In genomic region chr1:217363319-217363718, GRCh38 we compare ENCODE assay signal across 25 cellular contexts.
DNase-seq lines count a peak whose midpoint lies in the region; ATAC-seq and TF ChIP-seq lines count a peak whose summit lies in the region.
"Had no signal": no experiment of that assay in that cellular context is flagged by ENCODE, and none has a peak within 500 bp of the region (broad histone marks: within the 10 kb centered on the region; RNA-seq: fewer than 3 reads in every experiment).

No MANE protein-coding gene starts in this region.

- TF ChIP-seq POLR2A in IMR-90 (IDR thresholded peaks at IDR 0.05; ENCODE audit: low read depth, low read length), result no peak

- H3K9ac ChIP-seq in IMR-90 (ENCODE audit: low read depth, low read length) (no peak overlapping the region), mammary epithelial cell (ENCODE audit: insufficient read depth, low read length) (no peak overlapping the region), parathyroid adenoma (no peak overlapping the region)
- H3K9ac ChIP-seq: BLaER1 treated with 17β-estradiol and CSF1 and Interleukin-3, amounts not matched to agents 10 nM and 100 nM had no signal

- no peak overlapping the region for H2AK5ac ChIP-seq in IMR-90 (ENCODE audit: low read depth, low read length)

- TF ChIP-seq RAD21 in IMR-90 (IDR thresholded peaks at IDR 0.05; ENCODE audit: low read length), result no peak

- H3K79me2 ChIP-seq in mammary epithelial cell (ENCODE audit: insufficient read depth, low read length) (no peaks in the 10 kb centered on the region), parathyroid adenoma (no peaks in the 10 kb centered on the region)

- no peak for TF ChIP-seq CTCF in IMR-90 (conservative IDR thresholded peaks at IDR 0.05; ENCODE audit: low read depth, low read length)
- TF ChIP-seq CTCF in mammary epithelial cell (conservative IDR thresholded peaks at IDR 0.05 in 1 of 2, IDR thresholded peaks at IDR 0.05 in 1 of 2; ENCODE audit: extremely low read depth in 1 of 2, insufficient read depth in 1 of 2, low read depth in 1 of 2, low read length in 2 of 2), result no peak
- no peak for TF ChIP-seq CTCF in parathyroid adenoma (IDR thresholded peaks at IDR 0.05)

- no peaks in the 10 kb centered on the region for H3K4me1 Mint-ChIP-seq in activated CD4-positive, alpha-beta memory T cell treated with anti-CD3 and anti-CD28 coated beads for 36 hours (ENCODE audit: low read depth)
- H3K4me1 Mint-ChIP-seq: activated CD4-positive, alpha-beta T cell treated with anti-CD3 and anti-CD28 coated beads, Interleukin-2, amount 10 ng/mL, durations not matched to agents 24 days and 14 days; central memory CD8-positive, alpha-beta T cell; stimulated activated memory B cell treated with anti-CD40 and anti-IgM and Interleukin-4, amounts not matched to agents 10 μg/mL and 1 μg/mL and 100 μg/mL, for 72 hours had no signal

- no peak overlapping the region for H2BK120ac ChIP-seq in IMR-90 (ENCODE audit: low read depth, low read length)

- intact Hi-C loops in IMR-90 (cut with micrococcal nuclease), result no loop called here
- intact Hi-C loops in mammary epithelial cell (cut with micrococcal nuclease), result no loop called here
- intact Hi-C loops in activated CD4-positive, alpha-beta memory T cell treated with anti-CD3 and anti-CD28 coated beads for 36 hours (cut with micrococcal nuclease), result no loop called here

- H3K27me3 ChIP-seq in IMR-90 (ENCODE audit: control insufficient read depth, insufficient read depth, low read length), result no peaks in the 10 kb centered on the region
- no peaks in the 10 kb centered on the region for H3K27me3 ChIP-seq in mammary epithelial cell (ENCODE audit: insufficient read depth, low read length)
- H3K27me3 ChIP-seq in parathyroid adenoma (ENCODE audit: control insufficient read depth, insufficient read depth, low read length), result no peaks in the 10 kb centered on the region
- H3K27me3 ChIP-seq: BLaER1 treated with 17β-estradiol and CSF1 and Interleukin-3, amounts not matched to agents 10 nM and 100 nM; suprapubic skin had no signal

- no peak overlapping the region for H2BK20ac ChIP-seq in IMR-90 (ENCODE audit: low read depth, low read length)

- H3K27me3 Mint-ChIP-seq in activated CD4-positive, alpha-beta memory T cell treated with anti-CD3 and anti-CD28 coated beads for 36 hours, result peaks cover 4% of the 10 kb centered on the region
- H3K27me3 Mint-ChIP-seq: activated CD4-positive, alpha-beta T cell treated with anti-CD3 and anti-CD28 coated beads, Interleukin-2, amount 10 ng/mL, durations not matched to agents 24 days and 14 days; central memory CD8-positive, alpha-beta T cell; stimulated activated memory B cell treated with anti-CD40 and anti-IgM and Interleukin-4, amounts not matched to agents 10 μg/mL and 1 μg/mL and 100 μg/mL, for 72 hours had no signal

- CTCF ChIA-PET in IMR-90 (lab: Yijun Ruan, JAX) (interaction anchor here (1.4 to 1.5 kb wide), 2 partner anchors 12 to 298 kb away, joined by 3 to 4 read pairs; no protein-coding TSS in a partner anchor), mammary epithelial cell (lab: Charles Lee; ENCODE audit: low non-redundant PET) (no interaction called here)
- CTCF ChIA-PET in activated CD4-positive, alpha-beta memory T cell treated with anti-CD3 and anti-CD28 coated beads for 36 hours (lab: Charles Lee), result no interaction called here

- H3K9me3 ChIP-seq in IMR-90 (ENCODE audit: control insufficient read depth, insufficient read depth, low read length) (no peaks in the 10 kb centered on the region), mammary epithelial cell (replicated peaks; ENCODE audit: insufficient read depth, low read length) (no peaks in the 10 kb centered on the region), parathyroid adenoma (ENCODE audit: control insufficient read depth, low read length) (no peaks in the 10 kb centered on the region)
- H3K9me3 ChIP-seq: BLaER1 treated with 17β-estradiol and CSF1 and Interleukin-3, amounts not matched to agents 10 nM and 100 nM; prostate gland; suprapubic skin had no signal

- H2AK9ac ChIP-seq in IMR-90 (replicated peaks; ENCODE audit: low read depth, low read length, poor library complexity), result no peak overlapping the region

- H3K9me3 Mint-ChIP-seq in activated CD4-positive, alpha-beta memory T cell treated with anti-CD3 and anti-CD28 coated beads for 36 hours, result no peaks in the 10 kb centered on the region
- H3K9me3 Mint-ChIP-seq: central memory CD8-positive, alpha-beta T cell; stimulated activated memory B cell treated with anti-CD40 and anti-IgM and Interleukin-4, amounts not matched to agents 10 μg/mL and 1 μg/mL and 100 μg/mL, for 72 hours had no signal

- 0 out of 4 replicates have a peak overlapping the region, but pooled peaks of 1 of the 2 experiments have one; percentile 10 for H4K8ac ChIP-seq in IMR-90 (ENCODE audit: low read depth in 2 of 2, low read length in 2 of 2)

- no peak overlapping the region for H3K14ac ChIP-seq in IMR-90 (replicated peaks; ENCODE audit: low read depth, low read length)

- H3K9me1 ChIP-seq in IMR-90 (ENCODE audit: insufficient read depth, low read length), result no peaks in the 10 kb centered on the region

- no peak overlapping the region for H3K4me3 Mint-ChIP-seq in activated CD4-positive, alpha-beta memory T cell treated with anti-CD3 and anti-CD28 coated beads for 36 hours
- H3K4me3 Mint-ChIP-seq: activated CD4-positive, alpha-beta T cell treated with anti-CD3 and anti-CD28 coated beads, Interleukin-2, amount 10 ng/mL, durations not matched to agents 24 days and 14 days; activated naive CD4-positive, alpha-beta T cell treated with anti-CD3 and anti-CD28 coated beads for 36 hours; central memory CD8-positive, alpha-beta T cell; stimulated activated memory B cell treated with anti-CD40 and anti-IgM and Interleukin-4, amounts not matched to agents 10 μg/mL and 1 μg/mL and 100 μg/mL, for 72 hours had no signal

- dilution Hi-C loops in IMR-90 (cut with HindIII; ENCODE audit: low sequenced_read_pairs, unreplicated experiment) (no loop called here), mammary epithelial cell (cut with HindIII; ENCODE audit: low sequenced_read_pairs) (no loop called here)

- H2AFZ ChIP-seq in IMR-90 (replicated peaks; ENCODE audit: low read length, poor library complexity) (no peak overlapping the region), mammary epithelial cell (ENCODE audit: low read depth, low read length) (peak overlapping the region; percentile 78), parathyroid adenoma (peak overlapping the region; percentile 20)

- no peak overlapping the region for H2BK15ac ChIP-seq in IMR-90 (ENCODE audit: low read depth, low read length)

- ATAC-seq in IMR-90 (ENCODE audit: low read depth) (peak; percentile 35), HG03159 (IDR thresholded peaks at IDR 0.05; ENCODE audit: unreplicated experiment) (no peak)
- ATAC-seq: stimulated activated memory B cell treated with anti-CD40 and anti-IgM and Interleukin-4, amounts not matched to agents 10 μg/mL and 1 μg/mL and 100 μg/mL, for 72 hours had no signal

- DNase-seq in EH (ENCODE audit: low read depth) (peak; percentile 17), IMR-90 (peak; percentile 29), mammary epithelial cell (peak; percentile 32), GOT3 (lab: John Stamatoyannopoulos, UW) (no peak), NCI-H1436 treated with DMSO at 0.1 percent for 48 hours (lab: John Stamatoyannopoulos, UW) (no peak)
- no peak for DNase-seq in activated CD4-positive, alpha-beta memory T cell treated with anti-CD3 and anti-CD28 coated beads for 36 hours
- DNase-seq: activated CD4-positive, alpha-beta T cell treated with anti-CD3 and anti-CD28 coated beads, Interleukin-2, amount 10 ng/mL, durations not matched to agents 24 days and 14 days; activated naive CD4-positive, alpha-beta T cell treated with anti-CD3 and anti-CD28 coated beads for 36 hours; dermis blood vessel endothelial cell; Kasumi-1; kidney glomerular epithelial cell; NCI-H1092 treated with DMSO at 0.1 percent for 48 hours; NCI-H2029; NCI-H2227 treated with DMSO at 0.1 percent for 48 hours; NCI-H748 treated with DMSO at 0.1 percent for 48 hours; stimulated activated CD4-positive, alpha-beta T cell treated with anti-CD3 and anti-CD28 coated beads, Interleukin-2, amount 100 ng/mL, for 48 hours had no signal

- no peak overlapping the region for H2BK5ac ChIP-seq in IMR-90 (ENCODE audit: low read depth, low read length, poor library complexity, severe bottlenecking)

- no peak overlapping the region for H3K27ac Mint-ChIP-seq in activated CD4-positive, alpha-beta memory T cell treated with anti-CD3 and anti-CD28 coated beads for 36 hours
- H3K27ac Mint-ChIP-seq: activated CD4-positive, alpha-beta T cell treated with anti-CD3 and anti-CD28 coated beads, Interleukin-2, amount 10 ng/mL, durations not matched to agents 24 days and 14 days; activated naive CD4-positive, alpha-beta T cell treated with anti-CD3 and anti-CD28 coated beads for 36 hours; stimulated activated memory B cell treated with anti-CD40 and anti-IgM and Interleukin-4, amounts not matched to agents 10 μg/mL and 1 μg/mL and 100 μg/mL, for 72 hours had no signal

- BruUV-seq in IMR-90 (replicated peaks; lab: Mats Ljungman, UMichigan) (no TSS peak), mammary epithelial cell (replicated peaks; lab: Mats Ljungman, UMichigan) (no TSS peak)

- no peak overlapping the region for H3K23ac ChIP-seq in IMR-90 (ENCODE audit: low read depth, low read length)

- H3K27ac ChIP-seq in IMR-90 (ENCODE audit: insufficient read depth, low read length) (no peak overlapping the region), mammary epithelial cell (ENCODE audit: insufficient read depth, low read depth, low read length) (no peak overlapping the region), parathyroid adenoma (no peak overlapping the region)
- H3K27ac ChIP-seq: BLaER1 treated with 17β-estradiol and CSF1 and Interleukin-3, amounts not matched to agents 10 nM and 100 nM; prostate gland; suprapubic skin had no signal

- no peak overlapping the region for H3K4ac ChIP-seq in IMR-90 (ENCODE audit: low read depth, low read length)

- H3K36me3 ChIP-seq in IMR-90 (ENCODE audit: control insufficient read depth, insufficient read depth, low read length) (no peaks in the 10 kb centered on the region), mammary epithelial cell (ENCODE audit: insufficient read depth, low read length) (no peaks in the 10 kb centered on the region), parathyroid adenoma (ENCODE audit: control insufficient read depth, insufficient read depth, low read length) (no peaks in the 10 kb centered on the region)
- H3K36me3 ChIP-seq: BLaER1 treated with 17β-estradiol and CSF1 and Interleukin-3, amounts not matched to agents 10 nM and 100 nM; prostate gland; suprapubic skin had no signal

- WGBS in IMR-90 (ENCODE audit: extremely low coverage in 2 of 2, insufficient read length in 1 of 2), 2 experiments, result no CpG with 5 or more reads among the region's 4 CpGs
- WGBS in mammary epithelial cell (ENCODE audit: low coverage, missing lambda C conversion rate), result 52% methylated on average over 4 of the region's 4 CpGs

- no peaks in the 10 kb centered on the region for H3K36me3 Mint-ChIP-seq in activated CD4-positive, alpha-beta memory T cell treated with anti-CD3 and anti-CD28 coated beads for 36 hours
- H3K36me3 Mint-ChIP-seq: stimulated activated memory B cell treated with anti-CD40 and anti-IgM and Interleukin-4, amounts not matched to agents 10 μg/mL and 1 μg/mL and 100 μg/mL, for 72 hours had no signal

- POLR2A ChIA-PET in IMR-90 (lab: Charles Lee; ENCODE audit: unreplicated experiment), result no interaction called here
- POLR2A ChIA-PET in activated CD4-positive, alpha-beta memory T cell treated with anti-CD3 and anti-CD28 coated beads for 36 hours (lab: Charles Lee), result no interaction called here

- no peak overlapping the region for H3K18ac ChIP-seq in IMR-90 (ENCODE audit: low read depth, low read length)

- H3K4me1 ChIP-seq in IMR-90 (ENCODE audit: control insufficient read depth, insufficient read depth, low read length) (0 out of 2 replicates have a peak, but pooled peaks cover 2% of the 10 kb centered on the region), mammary epithelial cell (ENCODE audit: insufficient read depth, low read length) (peaks cover 4% of the 10 kb centered on the region), parathyroid adenoma (no peaks in the 10 kb centered on the region)
- H3K4me1 ChIP-seq: BLaER1 treated with 17β-estradiol and CSF1 and Interleukin-3, amounts not matched to agents 10 nM and 100 nM; prostate gland; suprapubic skin had no signal

- no peaks in the 10 kb centered on the region for H3K79me1 ChIP-seq in IMR-90 (ENCODE audit: low read depth in 1 of 2, low read length in 2 of 2)

- in situ Hi-C loops in IMR-90 (cut with MboI; ENCODE audit: low sequenced_read_pairs), result no loop called here
- in situ Hi-C loops in mammary epithelial cell (cut with MboI; ENCODE audit: low sequenced_read_pairs in 2 of 2), result no loop called here

- H3K4me3 ChIP-seq in IMR-90 (ENCODE audit: insufficient read depth, low read depth, low read length), result no peak overlapping the region
- H3K4me3 ChIP-seq in mammary epithelial cell (replicated peaks in 1 of 3; ENCODE audit: insufficient read depth in 1 of 3, low read depth in 2 of 3, low read length in 3 of 3), result no peak overlapping the region
- no peak overlapping the region for H3K4me3 ChIP-seq in parathyroid adenoma (ENCODE audit: low read depth, low read length)
- H3K4me3 ChIP-seq: BLaER1 treated with 17β-estradiol and CSF1 and Interleukin-3, amounts not matched to agents 10 nM and 100 nM; lung; prostate gland; smooth muscle cell; suprapubic skin had no signal

- no peak overlapping the region for H4K91ac ChIP-seq in IMR-90 (ENCODE audit: insufficient read depth, low read depth, low read length)

- no peak overlapping the region for H4K5ac ChIP-seq in IMR-90 (ENCODE audit: low read depth, low read length)

- peak overlapping the region; percentile 5; the same call in 1 of the 2 replicates for H3K4me2 ChIP-seq in IMR-90 (ENCODE audit: low read depth, low read length)
- H3K4me2 ChIP-seq in mammary epithelial cell (ENCODE audit: insufficient read depth, low read depth, low read length), result no peak overlapping the region
- H3K4me2 ChIP-seq in parathyroid adenoma (ENCODE audit: low read length), result peak overlapping the region; percentile 8
- H3K4me2 ChIP-seq: BLaER1 treated with 17β-estradiol and CSF1 and Interleukin-3, amounts not matched to agents 10 nM and 100 nM; smooth muscle cell had no signal

- no peak overlapping the region for H3K56ac ChIP-seq in IMR-90 (ENCODE audit: extremely low read depth, insufficient read depth, low read length)

- no peaks in the 10 kb centered on the region for H4K20me1 ChIP-seq in IMR-90 (ENCODE audit: insufficient read depth, low read length)
- no peaks in the 10 kb centered on the region for H4K20me1 ChIP-seq in mammary epithelial cell (ENCODE audit: insufficient read depth, low read length)
- H4K20me1 ChIP-seq: BLaER1 treated with 17β-estradiol and CSF1 and Interleukin-3, amounts not matched to agents 10 nM and 100 nM had no signal

Comparison
In these comparisons a context has a peak if more than half of its experiments do, and no peak if none do; other contexts are left out.
1. DNase-seq: peak in EH (single experiment), IMR-90 (single experiment) and mammary epithelial cell (single experiment); none in GOT3 (single experiment), NCI-H1436 treated with DMSO at 0.1 percent for 48 hours (single experiment) and activated CD4-positive, alpha-beta memory T cell treated with anti-CD3 and anti-CD28 coated beads for 36 hours (single experiment).